In genomic region chr19:38321646-38322323, GRCh38 we compare ENCODE assay signal across 10 cellular contexts. TPM values are rescaled to one million over a fixed set of nuclear protein-coding genes. Genes with fewer than 3 reads are reported as not detected.
DNase-seq lines count a peak whose midpoint lies in the region; TF ChIP-seq lines count a peak whose summit lies in the region.
"Had no signal": no experiment of that assay in that cellular context is flagged by ENCODE, and none has a peak within 500 bp of the region (broad histone marks: within the 10 kb centered on the region; RNA-seq: fewer than 3 reads in every experiment).

No MANE protein-coding gene starts in this region.

- in situ Hi-C loops in brain microvascular endothelial cell (cut with HindIII; ENCODE audit: low pct_ligation_motif_present, low sequenced_read_pairs), result no loop called here

- H2BK12ac ChIP-seq in neuronal stem cell (ENCODE audit: low read length), result peak overlapping the region; percentile 12

- no peak overlapping the region for H3K4ac ChIP-seq in neuronal stem cell (ENCODE audit: low read length)

- DNase-seq in CD1c-positive myeloid dendritic cell (ENCODE audit: extremely low spot score) (peak; percentile 57), RWPE1 (ENCODE audit: low spot score) (peak; percentile 72), esophagus squamous epithelium (lab: John Stamatoyannopoulos, UW) (no peak), neuronal stem cell (ENCODE audit: low spot score) (no peak), NCI-H524 treated with DMSO at 0.1 percent for 48 hours (lab: John Stamatoyannopoulos, UW) (no peak), brain microvascular endothelial cell (no peak), NOMO-1 treated with DMSO at 0.1 percent for 48 hours (lab: John Stamatoyannopoulos, UW; ENCODE audit: unreplicated experiment) (no peak), NCI-H1105 (lab: John Stamatoyannopoulos, UW) (no peak)
- DNase-seq: foreskin melanocyte, NCI-H1694 treated with DMSO at 0.1 percent for 48 hours had no signal

- peak in 2 of 4 donors; percentile 14 to 52 for TF ChIP-seq POLR2A in esophagus squamous epithelium (IDR thresholded peaks at IDR 0.05)

- H3K14ac ChIP-seq in neuronal stem cell (ENCODE audit: low read length), result no peak overlapping the region

- no peak overlapping the region for H4K8ac ChIP-seq in neuronal stem cell (ENCODE audit: low read depth, low read length)

- H3K4me3 ChIP-seq in esophagus squamous epithelium (peak overlapping the region; percentile 62 to 86 (median 78)), neuronal stem cell (ENCODE audit: low read length in 2 of 2) (no peak overlapping the region), brain microvascular endothelial cell (ENCODE audit: low read depth, low read length) (no peak overlapping the region)

- H2AK5ac ChIP-seq in neuronal stem cell (ENCODE audit: low read depth, low read length), result no peak overlapping the region

- no peaks in the 10 kb centered on the region for H3K79me1 ChIP-seq in neuronal stem cell (ENCODE audit: low read depth, low read length)

- 45 to 53% methylated on average over 5 to 7 of the region's 11 CpGs for WGBS in esophagus squamous epithelium, 2 donors
- WGBS in neuronal stem cell (ENCODE audit: extremely low coverage in 2 of 2, insufficient read length in 2 of 2, insufficient replicate concordance in 1 of 2), 2 donors, result no CpG with 5 or more reads among the region's 11 CpGs

- H3K4me1 ChIP-seq in esophagus squamous epithelium (peaks cover 28 to 79% (median 44%) of the 10 kb centered on the region in 3 donors), neuronal stem cell (ENCODE audit: control insufficient read depth in 2 of 2, insufficient read depth in 1 of 2, low read depth in 1 of 2, low read length in 2 of 2) (peaks cover 2 to 5% of the 10 kb centered on the region in 2 donors)

- H2BK120ac ChIP-seq in neuronal stem cell (ENCODE audit: low read depth, low read length), result no peak overlapping the region

- POLR2A ChIA-PET in RWPE1 (lab: Yijun Ruan, JAX; ENCODE audit: low non-redundant PET), result no interaction called here

- H3K36me3 ChIP-seq in esophagus squamous epithelium (peaks cover 11 to 37% (median 14%) of the 10 kb centered on the region in 3 donors), neuronal stem cell (replicated peaks in 1 of 2; ENCODE audit: control insufficient read depth in 2 of 2, insufficient read depth in 2 of 2, low read length in 2 of 2) (no peaks in the 10 kb centered on the region), brain microvascular endothelial cell (replicated peaks) (peaks cover 3% of the 10 kb centered on the region)

- no peaks in the 10 kb centered on the region for H3K9me3 ChIP-seq in esophagus squamous epithelium
- peaks cover 0 to 3% of the 10 kb centered on the region in 2 donors for H3K9me3 ChIP-seq in neuronal stem cell (replicated peaks in 1 of 2; ENCODE audit: control insufficient read depth in 2 of 2, insufficient read depth in 1 of 2, low read depth in 1 of 2, low read length in 2 of 2)

- H4K91ac ChIP-seq in neuronal stem cell (ENCODE audit: low read depth, low read length, poor library complexity), result no peak overlapping the region

- peak overlapping the region; percentile 91 for H3K27ac ChIP-seq in RWPE1
- H3K27ac ChIP-seq in esophagus squamous epithelium, result peak overlapping the region; percentile 87 to 93 (median 90)
- no peak overlapping the region for H3K27ac ChIP-seq in neuronal stem cell (replicated peaks; ENCODE audit: low read length)
- no peak overlapping the region for H3K27ac ChIP-seq in brain microvascular endothelial cell

- H3K9ac ChIP-seq in neuronal stem cell (ENCODE audit: low read depth, low read length, poor library complexity), result no peak overlapping the region

- H3K18ac ChIP-seq in neuronal stem cell (ENCODE audit: low read length), result no peak overlapping the region

- CTCF ChIA-PET in RWPE1 (lab: Yijun Ruan, JAX), result interaction anchor here (0.6 to 0.7 kb wide), 2 partner anchors 25 to 330 kb away, joined by 3 to 4 read pairs; no protein-coding TSS in a partner anchor

- TF ChIP-seq CTCF in RWPE1 (conservative IDR thresholded peaks at IDR 0.05; ENCODE audit: low read depth) (no peak), esophagus squamous epithelium (IDR thresholded peaks at IDR 0.05) (peak in 1 of 6 experiments; percentile 12), brain microvascular endothelial cell (IDR thresholded peaks at IDR 0.05; ENCODE audit: low read depth, low read length, missing control alignments) (no peak)

- peak overlapping the region; percentile 77 for H2BK15ac ChIP-seq in neuronal stem cell (ENCODE audit: low read length)

- H3K23ac ChIP-seq in neuronal stem cell (ENCODE audit: low read depth, low read length, poor library complexity), result peak overlapping the region; percentile 48

- H2BK5ac ChIP-seq in neuronal stem cell (ENCODE audit: low read length), result no peak overlapping the region

- intact Hi-C loops in esophagus squamous epithelium (cut with DNase I), result no loop called here

- H3K27me3 ChIP-seq in esophagus squamous epithelium (no peaks in the 10 kb centered on the region), neuronal stem cell (ENCODE audit: control insufficient read depth in 3 of 3, insufficient read depth in 3 of 3, low read depth in 1 of 3, low read length in 3 of 3) (peaks cover 12 to 79% (median 36%) of the 10 kb centered on the region in 3 experiments), brain microvascular endothelial cell (replicated peaks) (no peaks in the 10 kb centered on the region)

- H3K4me2 ChIP-seq in neuronal stem cell (ENCODE audit: insufficient read depth, low read length, poor library complexity, severe bottlenecking), result no peak overlapping the region

- peak overlapping the region; percentile 6 for H2AFZ ChIP-seq in neuronal stem cell (ENCODE audit: low read length)

RNA-seq across cellular contexts. Expression of gene KCNK6, which starts 2.1 kb away (rescaled TPM):
- total RNA-seq in esophagus squamous epithelium, result 10 to 100 TPM; 13.7 to 27.0 (median 21.6) TPM
- 0.49 TPM for polyA plus RNA-seq in neuronal stem cell (2013, experiment 1 of 2)
- 0.43 TPM for polyA plus RNA-seq in neuronal stem cell (2013, experiment 2 of 2)

RNA-seq across cellular contexts. Expression of gene YIF1B, which starts 6.0 kb away (rescaled TPM):
- 10 to 100 TPM; 24.0 to 42.8 (median 27.3) TPM for total RNA-seq in esophagus squamous epithelium
- polyA plus RNA-seq in neuronal stem cell (2013, experiment 1 of 2), result 67.9 TPM
- polyA plus RNA-seq in neuronal stem cell (2013, experiment 2 of 2), result 67.6 TPM

RNA-seq across cellular contexts. Expression of gene CATSPERG, which starts 13.8 kb away (rescaled TPM):
- total RNA-seq in esophagus squamous epithelium, result 1 to 10 TPM in 2 of 4 donors, under 1 TPM in 2; 0.19 to 5.3 (median 1.1) TPM
- polyA plus RNA-seq in neuronal stem cell (2013, experiment 1 of 2), result 3.1 TPM
- 3.7 TPM for polyA plus RNA-seq in neuronal stem cell (2013, experiment 2 of 2)

RNA-seq across cellular contexts. Expression of gene C19orf33, which starts 17.7 kb away (rescaled TPM):
- 100 to 1,000 TPM; 354 to 843 (median 469) TPM for total RNA-seq in esophagus squamous epithelium
- not detected for polyA plus RNA-seq in neuronal stem cell (2013, experiment 1 of 2)
- not detected for polyA plus RNA-seq in neuronal stem cell (2013, experiment 2 of 2)

RNA-seq across cellular contexts. Expression of gene PSMD8, which starts 52.6 kb away (rescaled TPM):
- total RNA-seq in esophagus squamous epithelium, result 100 to 1,000 TPM; 172 to 231 (median 197) TPM
- polyA plus RNA-seq in neuronal stem cell (2013, experiment 1 of 2), result 142 TPM
- polyA plus RNA-seq in neuronal stem cell (2013, experiment 2 of 2), result 138 TPM

Comparison
In these comparisons a context has a peak if more than half of its experiments do, and no peak if none do; other contexts are left out.
1. DNase-seq: peak in CD1c-positive myeloid dendritic cell (single experiment) and RWPE1 (single experiment); none in esophagus squamous epithelium (single experiment), neuronal stem cell (single experiment), NCI-H524 treated with DMSO at 0.1 percent for 48 hours (single experiment), brain microvascular endothelial cell (single experiment), NOMO-1 treated with DMSO at 0.1 percent for 48 hours (single experiment) and NCI-H1105 (single experiment).
2. H3K27ac ChIP-seq: peak in RWPE1 (single experiment) and esophagus squamous epithelium (4 of 4); none in neuronal stem cell (single experiment) and brain microvascular endothelial cell (single experiment).
3. H3K4me3 ChIP-seq: peak in esophagus squamous epithelium (4 of 4); none in neuronal stem cell (0 of 2) and brain microvascular endothelial cell (single experiment).